Comparison of ENCODE assay signal across 8 cellular contexts in genomic region chr15:41660235-41661077, GRCh38. TPM values are rescaled to one million over a fixed set of nuclear protein-coding genes. Genes with fewer than 3 reads are reported as not detected.
DNase-seq lines count a peak whose midpoint lies in the region; ATAC-seq, FAIRE-seq and TF ChIP-seq lines count a peak whose summit lies in the region.

Gene MGA (plus strand): TSS chr15:41660405.

- H3K4me3 ChIP-seq in A549 (peak within 1 kb of the TSS; percentile 56), keratinocyte (ENCODE audit: control insufficient read depth in 2 of 3, extremely low read depth in 1 of 3, insufficient read depth in 2 of 3, low read depth in 1 of 3, low read length in 3 of 3) (peak within 1 kb of the TSS; percentile 46 to 78 (median 64))

- H3K4me1 ChIP-seq in A549 = peaks cover 18% of the 10 kb centered on the region
- peaks cover 21% of the 10 kb centered on the region for H3K4me1 ChIP-seq in keratinocyte (ENCODE audit: control insufficient read depth, extremely low read depth, insufficient read depth, low read length)

- peak within 1 kb of the TSS; percentile 82 for H3K4me3 Mint-ChIP-seq in central memory CD8-positive, alpha-beta T cell

- H3K27me3 ChIP-seq in keratinocyte (ENCODE audit: control insufficient read depth, extremely low read depth, insufficient read depth, low read length) = peaks cover 13% of the 10 kb centered on the region

- no peaks in the 10 kb centered on the region for H3K9me1 ChIP-seq in keratinocyte (ENCODE audit: control insufficient read depth, extremely low read depth, insufficient read depth, low read length)

- no peak for TF ChIP-seq EP300 in A549 (IDR thresholded peaks at IDR 0.05)

- peaks cover 28% of the 10 kb centered on the region for H3K79me2 ChIP-seq in keratinocyte (ENCODE audit: control insufficient read depth, insufficient read depth, low read length)

- peak within 1 kb of the TSS; percentile 84 for H2AFZ ChIP-seq in keratinocyte (ENCODE audit: control insufficient read depth, low read length)

- H3K27ac ChIP-seq in A549 = peak within 1 kb of the TSS; percentile 66 to 88
- peak within 1 kb of the TSS; percentile 25 for H3K27ac ChIP-seq in keratinocyte (ENCODE audit: control insufficient read depth, insufficient read depth, low read length)

- CTCF ChIA-PET in A549 (lab: Yijun Ruan, JAX) = interaction anchor here (1.0 to 1.9 kb wide), 4 partner anchors 11 to 102 kb away, joined by 3 to 5 read pairs (median 3); no protein-coding TSS in a partner anchor

- peak; percentile 86 to 88 for ATAC-seq in A549
- ATAC-seq in GM18520 (IDR thresholded peaks at IDR 0.05; ENCODE audit: unreplicated experiment) = peak; percentile 72
- ATAC-seq in HG03060 (IDR thresholded peaks at IDR 0.05; ENCODE audit: low read depth, unreplicated experiment) = peak; percentile 53
- peak; percentile 75 for ATAC-seq in central memory CD8-positive, alpha-beta T cell (replicated peaks; ENCODE audit: extremely low read depth, poor library complexity, severe bottlenecking)

- peak within 1 kb of the TSS; percentile 46 for H3K9ac ChIP-seq in keratinocyte (ENCODE audit: control insufficient read depth, extremely low read depth, insufficient read depth, low read length)

- H3K4me2 ChIP-seq in A549 = peak within 1 kb of the TSS; percentile 85
- H3K4me2 ChIP-seq in keratinocyte (ENCODE audit: control insufficient read depth, extremely low read depth, insufficient read depth, low read depth, low read length) = peak within 1 kb of the TSS; percentile 94

- no peak for FAIRE-seq in A549 (lab: Jason Lieb, UNC)
- FAIRE-seq in keratinocyte (lab: Jason Lieb, UNC) = peak; percentile 53

- DNase-seq in A549 (ENCODE audit: low read depth in 1 of 2, low spot score in 1 of 2) (peak; percentile 35 to 87), NCI-H2107 treated with DMSO at 0.1 percent for 48 hours (lab: John Stamatoyannopoulos, UW; ENCODE audit: unreplicated experiment) (peak; percentile 71), keratinocyte (ENCODE audit: low read depth, low spot score) (peak; percentile 25)
- DNase-seq in activated CD4-positive, CD25-positive, alpha-beta regulatory T cell treated with anti-CD3 and anti-CD28 coated beads, Interleukin-2, amount 50 U/mL, for 16 hours (ENCODE audit: low read depth, low spot score) = peak; percentile 79
- peak; percentile 79 to 82 for DNase-seq in central memory CD8-positive, alpha-beta T cell (ENCODE audit: low spot score in 2 of 2)
- peak; percentile 84 to 86 for DNase-seq in stimulated activated CD4-positive, alpha-beta T cell treated with anti-CD3 and anti-CD28 coated beads, Interleukin-15, amount 100 ng/mL, for 1 hour (ENCODE audit: low read depth in 1 of 2, low spot score in 1 of 2)

- no peaks in the 10 kb centered on the region for H3K9me3 Mint-ChIP-seq in central memory CD8-positive, alpha-beta T cell

- no peak for TF ChIP-seq RAD21 in A549 (conservative IDR thresholded peaks at IDR 0.05 in 1 of 2, IDR thresholded peaks at IDR 0.05 in 1 of 2)

- TF ChIP-seq CTCF in A549 (IDR thresholded peaks at IDR 0.05) (no peak), keratinocyte (optimal IDR thresholded peaks at IDR 0.05 in 1 of 3, IDR thresholded peaks at IDR 0.05 in 1 of 3, conservative IDR thresholded peaks at IDR 0.05 in 1 of 3; ENCODE audit: extremely low read depth in 1 of 3, insufficient read depth in 2 of 3, low read length in 3 of 3) (peak in 1 of 3 experiments; percentile 28)

- H3K4me1 Mint-ChIP-seq in central memory CD8-positive, alpha-beta T cell = peaks cover 39% of the 10 kb centered on the region

- H3K27me3 Mint-ChIP-seq in central memory CD8-positive, alpha-beta T cell = no peaks in the 10 kb centered on the region

- peaks cover 17% of the 10 kb centered on the region for H3K36me3 Mint-ChIP-seq in central memory CD8-positive, alpha-beta T cell (ENCODE audit: insufficient read depth)

- H3K9me3 ChIP-seq in A549 = no peaks in the 10 kb centered on the region
- no peaks in the 10 kb centered on the region for H3K9me3 ChIP-seq in keratinocyte (ENCODE audit: control insufficient read depth, low read depth, low read length)

- TF ChIP-seq POLR2A in A549 (IDR thresholded peaks at IDR 0.05; ENCODE audit: low read length) = no peak

- H4K20me1 ChIP-seq in keratinocyte (ENCODE audit: control insufficient read depth, extremely low read depth, insufficient read depth, low read length) = no peaks in the 10 kb centered on the region

- dilution Hi-C loops in keratinocyte (cut with MboI; ENCODE audit: extremely low pct_ligation_motif_present, low sequenced_read_pairs) = no loop called here

- no peaks in the 10 kb centered on the region for H3K36me3 ChIP-seq in keratinocyte (ENCODE audit: control insufficient read depth in 2 of 2, extremely low read depth in 1 of 2, insufficient read depth in 2 of 2, low read length in 2 of 2)

- peak within 1 kb of the TSS; percentile 93 for H3K27ac Mint-ChIP-seq in central memory CD8-positive, alpha-beta T cell (ENCODE audit: low read depth)

- POLR2A ChIA-PET in A549 (lab: Yijun Ruan, JAX) = interaction anchor here (0.6 to 2.1 kb wide), 2 partner anchors 35 to 38 kb away, joined by 4 to 6 read pairs; no protein-coding TSS in a partner anchor

- 62% methylated on average over 47 of the region's 93 CpGs for whole genome bisulfite sequencing in A549 (ENCODE audit: missing lambda C conversion rate)

TF ChIP-seq in A549, 52 proteins besides CTCF, POLR2A, EP300 and RAD21 (continues in another document):
- TF ChIP-seq RARB (CRISPR knock-in tag; IDR thresholded peaks at IDR 0.05) (no peak), ATOH8 (CRISPR knock-in tag; IDR thresholded peaks at IDR 0.05; ENCODE audit: low read depth) (no peak), FOXS1 (CRISPR knock-in tag; IDR thresholded peaks at IDR 0.05) (0 out of 2 replicates have a peak, but pooled peaks have one; percentile 57), HOXB13 (CRISPR knock-in tag; IDR thresholded peaks at IDR 0.05; ENCODE audit: low read depth) (0 out of 2 replicates have a peak, but pooled peaks have one; percentile 55), MYC (IDR thresholded peaks at IDR 0.05; ENCODE audit: borderline replicate concordance, low read length) (no peak; the same call in 1 of the 2 replicates), PHF8 (IDR thresholded peaks at IDR 0.05; ENCODE audit: borderline replicate concordance, low read depth) (peak; percentile 55), MAX (IDR thresholded peaks at IDR 0.05) (peak; percentile 94), CBX8 (IDR thresholded peaks at IDR 0.05) (no peak), NR3C1 (IDR thresholded peaks at IDR 0.05) (no peak), TP53 (CRISPR knock-in tag; IDR thresholded peaks at IDR 0.05) (no peak), TFCP2L1 (CRISPR knock-in tag; IDR thresholded peaks at IDR 0.05) (no peak), HOXB5 (CRISPR knock-in tag; IDR thresholded peaks at IDR 0.05) (peak; percentile 60; the same call in 1 of the 2 replicates)
- TF ChIP-seq, protein P1, sequence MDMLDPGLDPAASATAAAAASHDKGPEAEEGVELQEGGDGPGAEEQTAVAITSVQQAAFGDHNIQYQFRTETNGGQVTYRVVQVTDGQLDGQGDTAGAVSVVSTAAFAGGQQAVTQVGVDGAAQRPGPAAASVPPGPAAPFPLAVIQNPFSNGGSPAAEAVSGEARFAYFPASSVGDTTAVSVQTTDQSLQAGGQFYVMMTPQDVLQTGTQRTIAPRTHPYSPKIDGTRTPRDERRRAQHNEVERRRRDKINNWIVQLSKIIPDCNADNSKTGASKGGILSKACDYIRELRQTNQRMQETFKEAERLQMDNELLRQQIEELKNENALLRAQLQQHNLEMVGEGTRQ (IDR thresholded peaks at IDR 0.05) = peak; percentile 23; the same call in 1 of the 2 replicates
- TF ChIP-seq, protein P2, sequence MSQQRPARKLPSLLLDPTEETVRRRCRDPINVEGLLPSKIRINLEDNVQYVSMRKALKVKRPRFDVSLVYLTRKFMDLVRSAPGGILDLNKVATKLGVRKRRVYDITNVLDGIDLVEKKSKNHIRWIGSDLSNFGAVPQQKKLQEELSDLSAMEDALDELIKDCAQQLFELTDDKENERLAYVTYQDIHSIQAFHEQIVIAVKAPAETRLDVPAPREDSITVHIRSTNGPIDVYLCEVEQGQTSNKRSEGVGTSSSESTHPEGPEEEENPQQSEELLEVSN (IDR thresholded peaks at IDR 0.05; ENCODE audit: borderline replicate concordance, low read depth) = peak; percentile 94
- TF ChIP-seq, protein P3, sequence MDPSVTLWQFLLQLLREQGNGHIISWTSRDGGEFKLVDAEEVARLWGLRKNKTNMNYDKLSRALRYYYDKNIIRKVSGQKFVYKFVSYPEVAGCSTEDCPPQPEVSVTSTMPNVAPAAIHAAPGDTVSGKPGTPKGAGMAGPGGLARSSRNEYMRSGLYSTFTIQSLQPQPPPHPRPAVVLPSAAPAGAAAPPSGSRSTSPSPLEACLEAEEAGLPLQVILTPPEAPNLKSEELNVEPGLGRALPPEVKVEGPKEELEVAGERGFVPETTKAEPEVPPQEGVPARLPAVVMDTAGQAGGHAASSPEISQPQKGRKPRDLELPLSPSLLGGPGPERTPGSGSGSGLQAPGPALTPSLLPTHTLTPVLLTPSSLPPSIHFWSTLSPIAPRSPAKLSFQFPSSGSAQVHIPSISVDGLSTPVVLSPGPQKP (IDR thresholded peaks at IDR 0.05; ENCODE audit: low read depth, low read length) = no peak

RNA-seq across cellular contexts. Expression of gene MGA, which starts in this region (rescaled TPM):
- polyA plus RNA-seq in A549 (2011; rRNA removed) (13.8 and 17.9 TPM in 2 replicates), A549 (2017; fragmentation: RNase III; extraction: RNeasy Plus Mini Kit Qiagen cat#74134 plus additional on column Dnase treatment) (4.5 to 5.8 TPM (median 4.6 TPM) in 3 replicates), keratinocyte (4.3 to 6.3 TPM (median 5.4 TPM) in 3 replicates)
- polyA plus RNA-seq in A549 (2012; cell fraction: cytosol; rRNA removed) = 1.4 and 1.8 TPM in 2 replicates
- 1.9 and 3.5 TPM in 2 replicates for polyA plus RNA-seq in A549 (2012; cell fraction: nucleus; rRNA removed)
- 35.6 and 38.6 TPM in 2 replicates for polyA minus RNA-seq in A549 (2011; rRNA and poly(A)+ RNA removed)
- polyA plus RNA-seq in keratinocyte (2011; ENCODE audit: low read depth) = 31.5 TPM
- 1.5 and 3.5 TPM in 2 replicates for polyA plus RNA-seq in keratinocyte (2011; cell fraction: cytosol; rRNA removed)
- polyA plus RNA-seq in keratinocyte (2011; cell fraction: nucleus; rRNA removed) = 10.5 and 11.8 TPM in 2 replicates
- polyA plus RNA-seq in keratinocyte (2012; ENCODE audit: low replicate concordance) = 4.7 and 5.0 TPM in 2 replicates
- 16.6 to 38.9 TPM (median 24.9 TPM) in 3 replicates for polyA minus RNA-seq in keratinocyte
- polyA minus RNA-seq in keratinocyte (2011; cell fraction: cytosol; rRNA and poly(A)+ RNA removed) = 8.8 TPM
- 29.1 and 58.6 TPM in 2 replicates for polyA minus RNA-seq in keratinocyte (2011; cell fraction: nucleus; rRNA and poly(A)+ RNA removed)

Comparison
In these comparisons a context has a peak if more than half of its experiments do, and no peak if none do; other contexts are left out.
1. Peak in every context shown above with its lines: DNase-seq, ATAC-seq, H3K4me3 ChIP-seq and H3K27ac ChIP-seq.
2. DNase-seq: peak in every context shown above with its lines; median percentile 85 in stimulated activated CD4-positive, alpha-beta T cell treated with anti-CD3 and anti-CD28 coated beads, Interleukin-15, amount 100 ng/mL, for 1 hour; 80 in central memory CD8-positive, alpha-beta T cell; 79 in activated CD4-positive, CD25-positive, alpha-beta regulatory T cell treated with anti-CD3 and anti-CD28 coated beads, Interleukin-2, amount 50 U/mL, for 16 hours; 71 in NCI-H2107 treated with DMSO at 0.1 percent for 48 hours; 61 in A549; 25 in keratinocyte.